In genomic region chr20:2651772-2652723, GRCh38 we compare ENCODE assay signal across 8 cellular contexts. TPM values are rescaled to one million over a fixed set of nuclear protein-coding genes. Genes with fewer than 3 reads are reported as not detected.
DNase-seq lines count a peak whose midpoint lies in the region; ATAC-seq and TF ChIP-seq lines count a peak whose summit lies in the region.

A gene with protein sequence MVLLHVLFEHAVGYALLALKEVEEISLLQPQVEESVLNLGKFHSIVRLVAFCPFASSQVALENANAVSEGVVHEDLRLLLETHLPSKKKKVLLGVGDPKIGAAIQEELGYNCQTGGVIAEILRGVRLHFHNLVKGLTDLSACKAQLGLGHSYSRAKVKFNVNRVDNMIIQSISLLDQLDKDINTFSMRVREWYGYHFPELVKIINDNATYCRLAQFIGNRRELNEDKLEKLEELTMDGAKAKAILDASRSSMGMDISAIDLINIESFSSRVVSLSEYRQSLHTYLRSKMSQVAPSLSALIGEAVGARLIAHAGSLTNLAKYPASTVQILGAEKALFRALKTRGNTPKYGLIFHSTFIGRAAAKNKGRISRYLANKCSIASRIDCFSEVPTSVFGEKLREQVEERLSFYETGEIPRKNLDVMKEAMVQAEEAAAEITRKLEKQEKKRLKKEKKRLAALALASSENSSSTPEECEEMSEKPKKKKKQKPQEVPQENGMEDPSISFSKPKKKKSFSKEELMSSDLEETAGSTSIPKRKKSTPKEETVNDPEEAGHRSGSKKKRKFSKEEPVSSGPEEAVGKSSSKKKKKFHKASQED (plus strand): TSS chr20:2652632. CDS start chr20:2652661, 29 bp downstream.

- TF ChIP-seq CTCF in ascending aorta (IDR thresholded peaks at IDR 0.05) (no peak), vagina (IDR thresholded peaks at IDR 0.05) (no peak)

- no peaks in the 10 kb centered on the region for H3K27me3 Mint-ChIP-seq in T-helper 2 cell treated with Interferon-gamma antibody and Interleukin-4, amounts not matched to agents 5 μg/mL and 100 μg/mL, for 36 hours (ENCODE audit: low read depth)

- peak within 1 kb of the TSS; percentile 91 for H3K9ac ChIP-seq in rectal smooth muscle tissue (ENCODE audit: low read length)

- H3K4me1 ChIP-seq in ascending aorta (peaks cover 9 to 15% of the 10 kb centered on the region in 2 donors), right cardiac atrium (ENCODE audit: control insufficient read depth, insufficient read depth, low read length) (peaks cover 3% of the 10 kb centered on the region), rectal smooth muscle tissue (ENCODE audit: control insufficient read depth, insufficient read depth, low read length) (peaks cover 12% of the 10 kb centered on the region), vagina (peaks cover 28% of the 10 kb centered on the region)

- H3K4me1 Mint-ChIP-seq in T-helper 2 cell treated with Interferon-gamma antibody and Interleukin-4, amounts not matched to agents 5 μg/mL and 100 μg/mL, for 36 hours (ENCODE audit: low read depth), result peaks cover 26% of the 10 kb centered on the region

- H3K9me3 ChIP-seq in ascending aorta (no peaks in the 10 kb centered on the region), right cardiac atrium (ENCODE audit: control insufficient read depth, low read length) (no peaks in the 10 kb centered on the region), vagina (no peaks in the 10 kb centered on the region)

- peaks cover 41% of the 10 kb centered on the region for H3K36me3 Mint-ChIP-seq in T-helper 2 cell treated with Interferon-gamma antibody and Interleukin-4, amounts not matched to agents 5 μg/mL and 100 μg/mL, for 36 hours (ENCODE audit: low read depth)

- DNase-seq in NCI-H2029 (lab: John Stamatoyannopoulos, UW) (peak; percentile 86), ascending aorta (ENCODE audit: low spot score in 2 of 2) (peak; percentile 48 to 94), right cardiac atrium (peak; percentile 92 to 98 (median 97)), vagina (ENCODE audit: extremely low spot score in 2 of 2) (peak in 1 of 2 donors; percentile 93)
- peak; percentile 92 for DNase-seq in T-helper 2 cell treated with Interferon-gamma antibody and Interleukin-4, amounts not matched to agents 5 μg/mL and 100 μg/mL, for 36 hours (ENCODE audit: low spot score)

- peak within 1 kb of the TSS; percentile 94 for H3K27ac Mint-ChIP-seq in T-helper 2 cell treated with Interferon-gamma antibody and Interleukin-4, amounts not matched to agents 5 μg/mL and 100 μg/mL, for 36 hours

- H3K27me3 ChIP-seq in ascending aorta (no peaks in the 10 kb centered on the region), right cardiac atrium (ENCODE audit: control insufficient read depth, insufficient read depth) (no peaks in the 10 kb centered on the region), rectal smooth muscle tissue (ENCODE audit: control insufficient read depth, insufficient read depth, low read length) (no peaks in the 10 kb centered on the region), vagina (no peaks in the 10 kb centered on the region)

- H3K27ac ChIP-seq in ascending aorta (peak within 1 kb of the TSS; percentile 81 to 82), right cardiac atrium (ENCODE audit: low read length) (peak within 1 kb of the TSS; percentile 87), rectal smooth muscle tissue (ENCODE audit: low read depth, low read length) (peak within 1 kb of the TSS; percentile 78), vagina (peak within 1 kb of the TSS; percentile 89)

- H3K36me3 ChIP-seq in ascending aorta (peaks cover 23 to 32% of the 10 kb centered on the region in 2 donors), rectal smooth muscle tissue (ENCODE audit: control insufficient read depth, insufficient read depth, low read length) (peaks cover 32% of the 10 kb centered on the region), vagina (peaks cover 3 to 30% of the 10 kb centered on the region in 2 donors)

- H3K4me3 Mint-ChIP-seq in T-helper 2 cell treated with Interferon-gamma antibody and Interleukin-4, amounts not matched to agents 5 μg/mL and 100 μg/mL, for 36 hours, result peak within 1 kb of the TSS; percentile 93

- no peak for TF ChIP-seq POLR2A in vagina (IDR thresholded peaks at IDR 0.05)

- under 1% methylated on average over 101 of the region's 101 CpGs for WGBS in right cardiac atrium

- H3K9me3 Mint-ChIP-seq in T-helper 2 cell treated with Interferon-gamma antibody and Interleukin-4, amounts not matched to agents 5 μg/mL and 100 μg/mL, for 36 hours, result no peaks in the 10 kb centered on the region

- intact Hi-C loops in ascending aorta (cut with DNase I), result loop anchor here (1.0 to 10.0 kb wide), 11 partner anchors 12 to 1187 kb away; partner anchors contain the start of genes DNAAF9, IDH3B, NSFL1C and PCED1A
- intact Hi-C loops in right cardiac atrium (cut with DNase I), result no loop called here
- intact Hi-C loops in vagina (cut with DNase I), result loop anchor here (10.0 kb wide), 1 partner anchor 117 kb away; the partner anchor contains the start of gene TMC2

- ATAC-seq in GM18502 (IDR thresholded peaks at IDR 0.05; ENCODE audit: poor library complexity, unreplicated experiment) (peak; percentile 84), HG02943 (IDR thresholded peaks at IDR 0.05; ENCODE audit: low read depth, unreplicated experiment) (peak; percentile 84), right cardiac atrium (peak; percentile 98)

- H3K4me3 ChIP-seq in ascending aorta (peak within 1 kb of the TSS; percentile 69 to 87), right cardiac atrium (ENCODE audit: low read length) (peak within 1 kb of the TSS; percentile 57), rectal smooth muscle tissue (ENCODE audit: low read length) (peak within 1 kb of the TSS; percentile 96), vagina (peak within 1 kb of the TSS; percentile 54 to 91)

RNA-seq across cellular contexts. Expression of the gene that starts here (rescaled TPM):
- total RNA-seq in ascending aorta (32.1 TPM), right cardiac atrium (10 to 100 TPM; 57.9 to 69.2 (median 63.8) TPM), vagina (87.7 TPM)
- polyA plus RNA-seq in right cardiac atrium, result 40.9 TPM

Comparison
In these comparisons a context has a peak if more than half of its experiments do, and no peak if none do; other contexts are left out.
1. intact Hi-C loops: an anchor here in ascending aorta (1.0 to 10.0 kb wide) and vagina (10.0 kb wide); none called in right cardiac atrium.